22 cellular contexts compared by ENCODE assay signal in the genomic region with DNA sequence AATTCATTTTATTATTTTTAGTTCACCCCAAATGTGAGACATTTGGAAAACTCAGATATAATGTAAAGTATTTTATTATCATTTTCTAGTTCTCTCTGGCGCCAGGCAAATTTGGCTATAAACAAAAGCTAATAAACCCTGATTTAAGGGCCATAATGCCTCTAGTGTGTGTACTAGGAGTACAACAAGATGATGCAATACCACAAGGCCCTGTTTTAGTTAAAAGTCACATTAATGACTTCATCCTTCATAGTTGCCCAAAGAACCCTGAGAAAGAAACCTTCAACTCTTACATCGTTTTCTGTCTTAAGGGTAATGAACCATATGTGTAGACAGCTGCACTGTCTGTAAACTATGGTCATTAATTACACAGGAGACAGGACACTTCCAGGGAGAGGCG.
"Had no signal": no experiment of that assay in that cellular context is flagged by ENCODE, and none has a peak within 500 bp of the region (broad histone marks: within the 10 kb centered on the region; RNA-seq: fewer than 3 reads in every experiment).

No MANE protein-coding gene starts in this region.

- H3K4me1 Mint-ChIP-seq: activated CD8-positive, alpha-beta memory T cell treated with anti-CD3 and anti-CD28 coated beads, Interleukin-2, amount 10 ng/mL, durations not matched to agents 7 days and 5 days; naive thymus-derived CD8-positive, alpha-beta T cell had no signal

- H3K4me1 ChIP-seq: suprapubic skin, upper lobe of left lung had no signal

- H3K27ac ChIP-seq: brain microvascular endothelial cell, suprapubic skin, upper lobe of left lung had no signal

- H3K27me3 ChIP-seq: brain microvascular endothelial cell, suprapubic skin, upper lobe of left lung had no signal

- H3K36me3 Mint-ChIP-seq: activated CD8-positive, alpha-beta memory T cell treated with anti-CD3 and anti-CD28 coated beads, Interleukin-2, amount 10 ng/mL, durations not matched to agents 7 days and 5 days; activated naive CD8-positive, alpha-beta T cell; naive thymus-derived CD8-positive, alpha-beta T cell had no signal

- H3K36me3 ChIP-seq: brain microvascular endothelial cell, suprapubic skin, upper lobe of left lung had no signal

- H3K27ac Mint-ChIP-seq: activated CD8-positive, alpha-beta memory T cell treated with anti-CD3 and anti-CD28 coated beads, Interleukin-2, amount 10 ng/mL, durations not matched to agents 7 days and 5 days; activated naive CD8-positive, alpha-beta T cell; activated T-cell treated with anti-CD3 and anti-CD28 coated beads, Interleukin-2, amount 50 U/mL, for 24 hours; dendritic cell treated with granulocyte-macrophage colony-stimulating factor and Interleukin-4, amounts not matched to agents 40 ng/mL and 50 ng/mL, for 4 days; effector memory CD8-positive, alpha-beta T cell; naive thymus-derived CD8-positive, alpha-beta T cell; progenitor cell of endocrine pancreas had no signal

- H3K4me3 Mint-ChIP-seq: activated CD8-positive, alpha-beta memory T cell treated with anti-CD3 and anti-CD28 coated beads, Interleukin-2, amount 10 ng/mL, durations not matched to agents 7 days and 5 days; activated naive CD8-positive, alpha-beta T cell; activated T-cell treated with anti-CD3 and anti-CD28 coated beads, Interleukin-2, amount 50 U/mL, for 24 hours; dendritic cell treated with granulocyte-macrophage colony-stimulating factor and Interleukin-4, amounts not matched to agents 40 ng/mL and 50 ng/mL, for 4 days; effector memory CD8-positive, alpha-beta T cell; naive thymus-derived CD8-positive, alpha-beta T cell had no signal

- H3K27me3 Mint-ChIP-seq: activated CD8-positive, alpha-beta memory T cell treated with anti-CD3 and anti-CD28 coated beads, Interleukin-2, amount 10 ng/mL, durations not matched to agents 7 days and 5 days; activated naive CD8-positive, alpha-beta T cell; activated T-cell treated with anti-CD3 and anti-CD28 coated beads, Interleukin-2, amount 50 U/mL, for 24 hours; dendritic cell treated with granulocyte-macrophage colony-stimulating factor and Interleukin-4, amounts not matched to agents 40 ng/mL and 50 ng/mL, for 4 days; effector memory CD8-positive, alpha-beta T cell; progenitor cell of endocrine pancreas had no signal

- ATAC-seq: activated CD4-positive, CD25-positive, alpha-beta regulatory T cell treated with anti-CD3 and anti-CD28 coated beads, Interleukin-2, amount 50 U/mL, for 24 hours; activated CD8-positive, alpha-beta memory T cell treated with anti-CD3 and anti-CD28 coated beads, Interleukin-2, amount 10 ng/mL, durations not matched to agents 7 days and 5 days; effector memory CD8-positive, alpha-beta T cell; left lobe of liver; mucosa of descending colon; naive thymus-derived CD8-positive, alpha-beta T cell; stimulated activated naive CD8-positive, alpha-beta T cell treated with anti-CD3 and anti-CD28 coated beads, Interleukin-15, Interleukin-2, amounts not matched to agents 100 U/mL and 50 U/mL, for 24 hours had no signal

- H3K4me3 ChIP-seq: mucosa of descending colon, suprapubic skin, upper lobe of left lung had no signal

- H3K9me3 Mint-ChIP-seq: activated T-cell treated with anti-CD3 and anti-CD28 coated beads, Interleukin-2, amount 50 U/mL, for 24 hours; dendritic cell treated with granulocyte-macrophage colony-stimulating factor and Interleukin-4, amounts not matched to agents 40 ng/mL and 50 ng/mL, for 4 days; effector memory CD8-positive, alpha-beta T cell; naive thymus-derived CD8-positive, alpha-beta T cell had no signal

- DNase-seq: activated CD4-positive, alpha-beta T cell treated with anti-CD3 and anti-CD28 coated beads, Interleukin-2, amount 50 U/mL, for 48 hours; activated CD8-positive, alpha-beta memory T cell treated with anti-CD3 and anti-CD28 coated beads, Interleukin-2, amount 10 ng/mL, durations not matched to agents 7 days and 5 days; activated effector memory CD4-positive, alpha-beta T cell treated with Interleukin-2 at 50 U/mL for 16 hours; activated T-cell treated with anti-CD3 and anti-CD28 coated beads, Interleukin-2, amount 50 U/mL, for 24 hours; amygdala; brain microvascular endothelial cell; cerebellar nuclear complex; effector memory CD8-positive, alpha-beta T cell; hypothalamus; mucosa of descending colon; naive thymus-derived CD8-positive, alpha-beta T cell; nucleus accumbens; stimulated activated CD4-positive, alpha-beta T cell treated with anti-CD3 and anti-CD28 coated beads, Interleukin-4, amount 100 ng/mL, for 1 hour; stimulated activated CD8-positive, alpha-beta memory T cell treated with anti-CD3 and anti-CD28 coated beads, Interleukin-4, amount 100 ng/mL, for 48 hours; stimulated activated naive CD8-positive, alpha-beta T cell treated with anti-CD3 and anti-CD28 coated beads, Interleukin-15, Interleukin-2, amounts not matched to agents 100 U/mL and 50 U/mL, for 24 hours; upper lobe of left lung had no signal
